1 cellular context compared by ENCODE assay signal in the genomic region with DNA sequence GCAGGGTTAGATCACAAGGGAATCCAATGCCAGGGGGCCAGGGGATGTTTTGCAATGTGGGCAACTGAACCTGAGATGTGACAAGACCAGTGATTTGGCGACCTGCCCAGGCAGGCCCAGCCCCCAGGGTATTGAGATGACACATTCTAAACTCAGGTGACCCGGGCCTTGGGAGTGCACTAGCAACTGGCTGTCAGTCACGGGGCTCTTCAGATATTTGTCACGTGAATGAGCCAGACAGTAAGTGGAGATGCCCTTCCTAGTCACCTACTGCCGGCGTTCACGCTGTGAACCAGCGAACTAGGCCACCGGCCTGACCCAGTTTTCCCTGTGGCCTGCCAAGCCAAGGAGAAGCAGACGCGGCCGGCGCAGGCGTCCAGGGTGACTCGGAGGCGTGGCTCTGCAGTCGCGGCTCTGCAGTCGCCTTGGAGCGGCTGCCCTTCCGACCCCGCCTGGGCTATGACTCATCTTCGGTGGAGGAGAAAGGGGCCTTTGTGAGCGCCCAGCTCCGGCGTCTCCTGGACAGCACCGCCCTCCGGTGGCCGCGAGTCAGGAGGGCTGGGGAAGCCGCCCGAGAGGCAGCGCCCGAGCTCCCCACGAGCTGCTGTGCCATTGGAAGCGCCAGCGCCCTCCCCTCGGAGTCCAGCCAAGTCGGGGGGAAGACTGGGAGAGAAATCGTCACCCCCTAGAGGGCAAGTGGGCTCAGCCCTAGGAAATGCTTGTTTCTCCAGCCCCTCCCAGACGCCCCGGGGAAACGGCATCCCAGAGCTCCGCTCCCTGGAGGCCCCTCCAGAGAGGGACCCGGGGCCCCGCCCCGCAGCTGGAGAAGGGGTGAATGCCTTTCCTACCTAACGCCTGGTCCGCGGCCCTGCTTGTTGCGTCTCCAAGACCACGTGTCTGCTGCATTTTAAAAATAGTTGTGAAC.
TF ChIP-seq lines count a peak whose summit lies in the region.

No MANE protein-coding gene starts in this region.

TF ChIP-seq in HEK293, 187 proteins besides CTCF, POLR2A, EP300 and RAD21 (continued from another document and continues in another):
- TF ChIP-seq, protein P1, sequence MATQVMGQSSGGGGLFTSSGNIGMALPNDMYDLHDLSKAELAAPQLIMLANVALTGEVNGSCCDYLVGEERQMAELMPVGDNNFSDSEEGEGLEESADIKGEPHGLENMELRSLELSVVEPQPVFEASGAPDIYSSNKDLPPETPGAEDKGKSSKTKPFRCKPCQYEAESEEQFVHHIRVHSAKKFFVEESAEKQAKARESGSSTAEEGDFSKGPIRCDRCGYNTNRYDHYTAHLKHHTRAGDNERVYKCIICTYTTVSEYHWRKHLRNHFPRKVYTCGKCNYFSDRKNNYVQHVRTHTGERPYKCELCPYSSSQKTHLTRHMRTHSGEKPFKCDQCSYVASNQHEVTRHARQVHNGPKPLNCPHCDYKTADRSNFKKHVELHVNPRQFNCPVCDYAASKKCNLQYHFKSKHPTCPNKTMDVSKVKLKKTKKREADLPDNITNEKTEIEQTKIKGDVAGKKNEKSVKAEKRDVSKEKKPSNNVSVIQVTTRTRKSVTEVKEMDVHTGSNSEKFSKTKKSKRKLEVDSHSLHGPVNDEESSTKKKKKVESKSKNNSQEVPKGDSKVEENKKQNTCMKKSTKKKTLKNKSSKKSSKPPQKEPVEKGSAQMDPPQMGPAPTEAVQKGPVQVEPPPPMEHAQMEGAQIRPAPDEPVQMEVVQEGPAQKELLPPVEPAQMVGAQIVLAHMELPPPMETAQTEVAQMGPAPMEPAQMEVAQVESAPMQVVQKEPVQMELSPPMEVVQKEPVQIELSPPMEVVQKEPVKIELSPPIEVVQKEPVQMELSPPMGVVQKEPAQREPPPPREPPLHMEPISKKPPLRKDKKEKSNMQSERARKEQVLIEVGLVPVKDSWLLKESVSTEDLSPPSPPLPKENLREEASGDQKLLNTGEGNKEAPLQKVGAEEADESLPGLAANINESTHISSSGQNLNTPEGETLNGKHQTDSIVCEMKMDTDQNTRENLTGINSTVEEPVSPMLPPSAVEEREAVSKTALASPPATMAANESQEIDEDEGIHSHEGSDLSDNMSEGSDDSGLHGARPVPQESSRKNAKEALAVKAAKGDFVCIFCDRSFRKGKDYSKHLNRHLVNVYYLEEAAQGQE (tag by site-specific recombination; IDR thresholded peaks at IDR 0.05) = no peak; the same call in 1 of the 2 replicates
- TF ChIP-seq, protein P2, sequence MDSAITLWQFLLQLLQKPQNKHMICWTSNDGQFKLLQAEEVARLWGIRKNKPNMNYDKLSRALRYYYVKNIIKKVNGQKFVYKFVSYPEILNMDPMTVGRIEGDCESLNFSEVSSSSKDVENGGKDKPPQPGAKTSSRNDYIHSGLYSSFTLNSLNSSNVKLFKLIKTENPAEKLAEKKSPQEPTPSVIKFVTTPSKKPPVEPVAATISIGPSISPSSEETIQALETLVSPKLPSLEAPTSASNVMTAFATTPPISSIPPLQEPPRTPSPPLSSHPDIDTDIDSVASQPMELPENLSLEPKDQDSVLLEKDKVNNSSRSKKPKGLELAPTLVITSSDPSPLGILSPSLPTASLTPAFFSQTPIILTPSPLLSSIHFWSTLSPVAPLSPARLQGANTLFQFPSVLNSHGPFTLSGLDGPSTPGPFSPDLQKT (IDR thresholded peaks at IDR 0.05; ENCODE audit: borderline replicate concordance, low read depth, low read length) = no peak
- TF ChIP-seq ZNF792 (tag by site-specific recombination; IDR thresholded peaks at IDR 0.05) (no peak), ZNF654 (tag by site-specific recombination; IDR thresholded peaks at IDR 0.05; ENCODE audit: low read depth) (peak; percentile 85), ZBTB1 (tag by site-specific recombination; IDR thresholded peaks at IDR 0.05) (no peak), ZBTB8A (tag by site-specific recombination; IDR thresholded peaks at IDR 0.05) (peak; percentile 99), GFI1B (tag by site-specific recombination; IDR thresholded peaks at IDR 0.05) (peak; percentile 49; the same call in 1 of the 2 replicates), MYNN (tag by site-specific recombination; IDR thresholded peaks at IDR 0.05; ENCODE audit: borderline replicate concordance) (no peak), ZNF843 (tag by site-specific recombination; IDR thresholded peaks at IDR 0.05) (0 out of 2 replicates have a peak, but pooled peaks have one; percentile 32), ZNF335 (tag by site-specific recombination; conservative IDR thresholded peaks at IDR 0.05) (peak; percentile 94), ZNF426 (tag by site-specific recombination; IDR thresholded peaks at IDR 0.05) (no peak), ZNF660 (tag by site-specific recombination; IDR thresholded peaks at IDR 0.05) (peak; percentile 72; the same call in 1 of the 2 replicates), ZNF530 (tag by site-specific recombination; IDR thresholded peaks at IDR 0.05; ENCODE audit: low read depth) (no peak), KLF8 (tag by site-specific recombination; IDR thresholded peaks at IDR 0.05) (peak; percentile 69), MZF1 (tag by site-specific recombination; IDR thresholded peaks at IDR 0.05; ENCODE audit: borderline replicate concordance) (peak; percentile 98), ZNF501 (tag by site-specific recombination; IDR thresholded peaks at IDR 0.05) (peak; percentile 60), KLF9 (tag by site-specific recombination; IDR thresholded peaks at IDR 0.05; ENCODE audit: low read depth) (peak; percentile 76; the same call in 1 of the 2 replicates), SP7 (tag by site-specific recombination; IDR thresholded peaks at IDR 0.05) (peak; percentile 91), ZBTB48 (tag by site-specific recombination; IDR thresholded peaks at IDR 0.05) (peak; percentile 67), ZNF544 (tag by site-specific recombination; IDR thresholded peaks at IDR 0.05) (no peak), ZIC2 (tag by site-specific recombination; IDR thresholded peaks at IDR 0.05) (peak; percentile 90), ZNF184 (tag by site-specific recombination; IDR thresholded peaks at IDR 0.05) (peak; percentile 35; the same call in 1 of the 2 replicates), ZEB2 (tag by site-specific recombination; IDR thresholded peaks at IDR 0.05) (peak; percentile 97), ZNF274 (IDR thresholded peaks at IDR 0.05; ENCODE audit: low read length) (no peak), ZNF274 (tag by site-specific recombination; IDR thresholded peaks at IDR 0.05; ENCODE audit: borderline replicate concordance) (no peak), ZNF423 (tag by site-specific recombination; IDR thresholded peaks at IDR 0.05) (peak; percentile 98), ZSCAN30 (tag by site-specific recombination; IDR thresholded peaks at IDR 0.05) (peak; percentile 90), ZNF366 (tag by site-specific recombination; conservative IDR thresholded peaks at IDR 0.05) (peak; percentile 27), ZNF768 (tag by site-specific recombination; IDR thresholded peaks at IDR 0.05) (no peak), YY1 (tag by site-specific recombination; IDR thresholded peaks at IDR 0.05) (peak; percentile 52; the same call in 1 of the 2 replicates), ZNF16 (tag by site-specific recombination; IDR thresholded peaks at IDR 0.05; ENCODE audit: low read depth) (no peak), ZNF677 (tag by site-specific recombination; IDR thresholded peaks at IDR 0.05) (no peak), GLIS2 (tag by site-specific recombination; IDR thresholded peaks at IDR 0.05) (peak; percentile 100), ZNF341 (tag by site-specific recombination; IDR thresholded peaks at IDR 0.05; ENCODE audit: low read depth) (peak; percentile 99), ZNF610 (tag by site-specific recombination; IDR thresholded peaks at IDR 0.05; ENCODE audit: borderline replicate concordance) (peak; percentile 99), PRDM1 (tag by site-specific recombination; IDR thresholded peaks at IDR 0.05) (no peak; the same call in none of the 2 replicates), ZNF549 (tag by site-specific recombination; IDR thresholded peaks at IDR 0.05) (no peak), KLF1 (tag by site-specific recombination; IDR thresholded peaks at IDR 0.05) (peak; percentile 63), ZXDB (tag by site-specific recombination; IDR thresholded peaks at IDR 0.05) (peak; percentile 34; the same call in 1 of the 2 replicates), SP2 (tag by site-specific recombination; IDR thresholded peaks at IDR 0.05) (peak; percentile 88)
- TF ChIP-seq, protein P3, sequence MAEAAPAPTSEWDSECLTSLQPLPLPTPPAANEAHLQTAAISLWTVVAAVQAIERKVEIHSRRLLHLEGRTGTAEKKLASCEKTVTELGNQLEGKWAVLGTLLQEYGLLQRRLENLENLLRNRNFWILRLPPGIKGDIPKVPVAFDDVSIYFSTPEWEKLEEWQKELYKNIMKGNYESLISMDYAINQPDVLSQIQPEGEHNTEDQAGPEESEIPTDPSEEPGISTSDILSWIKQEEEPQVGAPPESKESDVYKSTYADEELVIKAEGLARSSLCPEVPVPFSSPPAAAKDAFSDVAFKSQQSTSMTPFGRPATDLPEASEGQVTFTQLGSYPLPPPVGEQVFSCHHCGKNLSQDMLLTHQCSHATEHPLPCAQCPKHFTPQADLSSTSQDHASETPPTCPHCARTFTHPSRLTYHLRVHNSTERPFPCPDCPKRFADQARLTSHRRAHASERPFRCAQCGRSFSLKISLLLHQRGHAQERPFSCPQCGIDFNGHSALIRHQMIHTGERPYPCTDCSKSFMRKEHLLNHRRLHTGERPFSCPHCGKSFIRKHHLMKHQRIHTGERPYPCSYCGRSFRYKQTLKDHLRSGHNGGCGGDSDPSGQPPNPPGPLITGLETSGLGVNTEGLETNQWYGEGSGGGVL (tag by site-specific recombination; IDR thresholded peaks at IDR 0.05) = peak; percentile 71
- TF ChIP-seq, protein P4, sequence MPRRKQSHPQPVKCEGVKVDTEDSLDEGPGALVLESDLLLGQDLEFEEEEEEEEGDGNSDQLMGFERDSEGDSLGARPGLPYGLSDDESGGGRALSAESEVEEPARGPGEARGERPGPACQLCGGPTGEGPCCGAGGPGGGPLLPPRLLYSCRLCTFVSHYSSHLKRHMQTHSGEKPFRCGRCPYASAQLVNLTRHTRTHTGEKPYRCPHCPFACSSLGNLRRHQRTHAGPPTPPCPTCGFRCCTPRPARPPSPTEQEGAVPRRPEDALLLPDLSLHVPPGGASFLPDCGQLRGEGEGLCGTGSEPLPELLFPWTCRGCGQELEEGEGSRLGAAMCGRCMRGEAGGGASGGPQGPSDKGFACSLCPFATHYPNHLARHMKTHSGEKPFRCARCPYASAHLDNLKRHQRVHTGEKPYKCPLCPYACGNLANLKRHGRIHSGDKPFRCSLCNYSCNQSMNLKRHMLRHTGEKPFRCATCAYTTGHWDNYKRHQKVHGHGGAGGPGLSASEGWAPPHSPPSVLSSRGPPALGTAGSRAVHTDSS (tag by site-specific recombination; IDR thresholded peaks at IDR 0.05) = no peak
- TF ChIP-seq, protein P5, sequence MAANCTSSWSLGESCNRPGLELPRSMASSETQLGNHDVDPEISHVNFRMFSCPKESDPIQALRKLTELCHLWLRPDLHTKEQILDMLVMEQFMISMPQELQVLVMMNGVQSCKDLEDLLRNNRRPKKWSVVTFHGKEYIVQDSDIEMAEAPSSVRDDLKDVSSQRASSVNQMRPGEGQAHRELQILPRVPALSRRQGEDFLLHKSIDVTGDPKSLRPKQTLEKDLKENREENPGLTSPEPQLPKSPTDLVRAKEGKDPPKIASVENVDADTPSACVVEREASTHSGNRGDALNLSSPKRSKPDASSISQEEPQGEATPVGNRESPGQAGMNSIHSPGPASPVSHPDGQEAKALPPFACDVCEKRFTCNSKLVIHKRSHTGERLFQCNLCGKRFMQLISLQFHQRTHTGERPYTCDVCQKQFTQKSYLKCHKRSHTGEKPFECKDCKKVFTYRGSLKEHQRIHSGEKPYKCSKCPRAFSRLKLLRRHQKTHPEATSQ (tag by site-specific recombination; IDR thresholded peaks at IDR 0.05) = 0 out of 2 replicates have a peak, but pooled peaks have one; percentile 41
- TF ChIP-seq, protein P6, sequence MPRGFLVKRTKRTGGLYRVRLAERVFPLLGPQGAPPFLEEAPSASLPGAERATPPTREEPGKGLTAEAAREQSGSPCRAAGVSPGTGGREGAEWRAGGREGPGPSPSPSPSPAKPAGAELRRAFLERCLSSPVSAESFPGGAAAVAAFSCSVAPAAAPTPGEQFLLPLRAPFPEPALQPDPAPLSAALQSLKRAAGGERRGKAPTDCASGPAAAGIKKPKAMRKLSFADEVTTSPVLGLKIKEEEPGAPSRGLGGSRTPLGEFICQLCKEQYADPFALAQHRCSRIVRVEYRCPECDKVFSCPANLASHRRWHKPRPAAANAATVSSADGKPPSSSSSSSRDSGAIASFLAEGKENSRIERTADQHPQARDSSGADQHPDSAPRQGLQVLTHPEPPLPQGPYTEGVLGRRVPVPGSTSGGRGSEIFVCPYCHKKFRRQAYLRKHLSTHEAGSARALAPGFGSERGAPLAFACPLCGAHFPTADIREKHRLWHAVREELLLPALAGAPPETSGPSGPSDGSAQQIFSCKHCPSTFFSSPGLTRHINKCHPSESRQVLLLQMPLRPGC (tag by site-specific recombination; IDR thresholded peaks at IDR 0.05) = peak; percentile 84
- TF ChIP-seq, protein P7, sequence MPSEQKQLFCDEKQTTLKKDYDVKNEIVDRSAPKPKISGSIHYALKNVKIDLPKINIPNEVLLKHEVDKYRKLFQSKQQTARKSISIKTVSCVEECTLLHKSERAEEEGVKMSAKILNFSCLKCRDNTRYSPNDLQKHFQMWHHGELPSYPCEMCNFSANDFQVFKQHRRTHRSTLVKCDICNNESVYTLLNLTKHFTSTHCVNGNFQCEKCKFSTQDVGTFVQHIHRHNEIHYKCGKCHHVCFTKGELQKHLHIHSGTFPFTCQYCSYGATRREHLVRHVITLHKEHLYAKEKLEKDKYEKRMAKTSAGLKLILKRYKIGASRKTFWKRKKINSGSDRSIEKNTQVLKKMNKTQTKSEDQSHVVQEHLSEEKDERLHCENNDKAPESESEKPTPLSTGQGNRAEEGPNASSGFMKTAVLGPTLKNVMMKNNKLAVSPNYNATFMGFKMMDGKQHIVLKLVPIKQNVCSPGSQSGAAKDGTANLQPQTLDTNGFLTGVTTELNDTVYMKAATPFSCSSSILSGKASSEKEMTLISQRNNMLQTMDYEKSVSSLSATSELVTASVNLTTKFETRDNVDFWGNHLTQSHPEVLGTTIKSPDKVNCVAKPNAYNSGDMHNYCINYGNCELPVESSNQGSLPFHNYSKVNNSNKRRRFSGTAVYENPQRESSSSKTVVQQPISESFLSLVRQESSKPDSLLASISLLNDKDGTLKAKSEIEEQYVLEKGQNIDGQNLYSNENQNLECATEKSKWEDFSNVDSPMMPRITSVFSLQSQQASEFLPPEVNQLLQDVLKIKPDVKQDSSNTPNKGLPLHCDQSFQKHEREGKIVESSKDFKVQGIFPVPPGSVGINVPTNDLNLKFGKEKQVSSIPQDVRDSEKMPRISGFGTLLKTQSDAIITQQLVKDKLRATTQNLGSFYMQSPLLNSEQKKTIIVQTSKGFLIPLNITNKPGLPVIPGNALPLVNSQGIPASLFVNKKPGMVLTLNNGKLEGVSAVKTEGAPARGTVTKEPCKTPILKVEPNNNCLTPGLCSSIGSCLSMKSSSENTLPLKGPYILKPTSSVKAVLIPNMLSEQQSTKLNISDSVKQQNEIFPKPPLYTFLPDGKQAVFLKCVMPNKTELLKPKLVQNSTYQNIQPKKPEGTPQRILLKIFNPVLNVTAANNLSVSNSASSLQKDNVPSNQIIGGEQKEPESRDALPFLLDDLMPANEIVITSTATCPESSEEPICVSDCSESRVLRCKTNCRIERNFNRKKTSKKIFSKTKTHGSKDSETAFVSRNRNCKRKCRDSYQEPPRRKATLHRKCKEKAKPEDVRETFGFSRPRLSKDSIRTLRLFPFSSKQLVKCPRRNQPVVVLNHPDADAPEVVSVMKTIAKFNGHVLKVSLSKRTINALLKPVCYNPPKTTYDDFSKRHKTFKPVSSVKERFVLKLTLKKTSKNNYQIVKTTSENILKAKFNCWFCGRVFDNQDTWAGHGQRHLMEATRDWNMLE (tag by site-specific recombination; conservative IDR thresholded peaks at IDR 0.05; ENCODE audit: low read depth) = 0 out of 2 replicates have a peak, but pooled peaks have one; percentile 29
